Comparison of ENCODE assay signal across 1 cellular context in genomic region chr10:67917169-67917568, GRCh38.
TF ChIP-seq lines count a peak whose summit lies in the region.

No MANE protein-coding gene starts in this region.

TF ChIP-seq in GM23338, 12 proteins besides CTCF, POLR2A, EP300 and RAD21 (continued from another document):
- TF ChIP-seq ZNF462 (CRISPR knock-in tag; IDR thresholded peaks at IDR 0.05) (no peak), NANOG (IDR thresholded peaks at IDR 0.05; ENCODE audit: borderline replicate concordance) (no peak), JUNB (IDR thresholded peaks at IDR 0.05; ENCODE audit: unreplicated experiment) (no peak), POLR2AphosphoS5 (IDR thresholded peaks at IDR 0.05; ENCODE audit: low read depth) (no peak), STAT1 (IDR thresholded peaks at IDR 0.05; ENCODE audit: unreplicated experiment) (no peak), EZH2 (IDR thresholded peaks at IDR 0.05; ENCODE audit: low read depth, unreplicated experiment) (no peak)
